ENCODE assay signal across 8 cellular contexts in genomic region chr11:122697636-122698167, GRCh38. TPM values are rescaled to one million over a fixed set of nuclear protein-coding genes. Genes with fewer than 3 reads are reported as not detected.
DNase-seq lines count a peak whose midpoint lies in the region; ATAC-seq and TF ChIP-seq lines count a peak whose summit lies in the region.

No MANE protein-coding gene starts in this region.

- H3K23ac ChIP-seq in neuronal stem cell (ENCODE audit: low read depth, low read length, poor library complexity): no peak overlapping the region

- no CpG with 5 or more reads among the region's 8 CpGs for WGBS in neuronal stem cell (ENCODE audit: extremely low coverage in 2 of 2, insufficient read length in 2 of 2, insufficient replicate concordance in 1 of 2), 2 donors

- no peak overlapping the region for H3K4me2 ChIP-seq in neural progenitor cell
- H3K4me2 ChIP-seq in neuronal stem cell (ENCODE audit: insufficient read depth, low read length, poor library complexity, severe bottlenecking): no peak overlapping the region

- H2BK5ac ChIP-seq in neuronal stem cell (ENCODE audit: low read length): no peak overlapping the region

- no peaks in the 10 kb centered on the region for H3F3A ChIP-seq in neural progenitor cell (ENCODE audit: low read depth)

- no peaks in the 10 kb centered on the region for H3K79me2 ChIP-seq in neural progenitor cell (ENCODE audit: low read depth)

- no peak overlapping the region for H3K18ac ChIP-seq in neuronal stem cell (ENCODE audit: low read length)

- no peaks in the 10 kb centered on the region for H3K36me3 Mint-ChIP-seq in activated T-helper 17 cell treated with anti-CD3 and anti-CD28 coated beads, Interleukin-2, amount 50 U/mL, for 72 hours (ENCODE audit: low read depth)
- peaks cover 7% of the 10 kb centered on the region for H3K36me3 Mint-ChIP-seq in neural progenitor cell

- no peaks in the 10 kb centered on the region for H3K79me1 ChIP-seq in neuronal stem cell (ENCODE audit: low read depth, low read length)

- H4K8ac ChIP-seq in neuronal stem cell (ENCODE audit: low read depth, low read length): no peak overlapping the region

- in situ Hi-C loops in GM13976 (cut with MboI; ENCODE audit: low sequenced_read_pairs, unreplicated experiment): no loop called here

- no peaks in the 10 kb centered on the region for H3K36me3 ChIP-seq in neural progenitor cell
- no peaks in the 10 kb centered on the region for H3K36me3 ChIP-seq in neuronal stem cell (replicated peaks in 1 of 2; ENCODE audit: control insufficient read depth in 2 of 2, insufficient read depth in 2 of 2, low read length in 2 of 2)

- H3K4me3 ChIP-seq in neural progenitor cell: no peak overlapping the region
- no peak overlapping the region for H3K4me3 ChIP-seq in neuronal stem cell (ENCODE audit: low read length in 2 of 2)

- TF ChIP-seq CTCF in GM13976 (IDR thresholded peaks at IDR 0.05; ENCODE audit: borderline replicate concordance, control extremely low read depth, extremely low read depth, insufficient read depth, missing control alignments): no peak
- no peak for TF ChIP-seq CTCF in neural progenitor cell (IDR thresholded peaks at IDR 0.05)

- no peak overlapping the region for H2AFZ ChIP-seq in neural progenitor cell (replicated peaks)
- H2AFZ ChIP-seq in neuronal stem cell (ENCODE audit: low read length): no peak overlapping the region

- no peak overlapping the region for H3K4ac ChIP-seq in neuronal stem cell (ENCODE audit: low read length)

- DNase-seq in GM13976 (ENCODE audit: low spot score) (peak; percentile 75), M059J (ENCODE audit: low read depth) (peak; percentile 58), neural progenitor cell (ENCODE audit: low spot score) (no peak), NCI-H1092 treated with DMSO at 0.1 percent for 48 hours (lab: John Stamatoyannopoulos, UW) (no peak), neuronal stem cell (ENCODE audit: low spot score) (no peak), hypothalamus (lab: John Stamatoyannopoulos, UW) (no peak)

- H3K27me3 ChIP-seq in neural progenitor cell (no peaks in the 10 kb centered on the region), neuronal stem cell (ENCODE audit: control insufficient read depth in 3 of 3, insufficient read depth in 3 of 3, low read depth in 1 of 3, low read length in 3 of 3) (no peaks in the 10 kb centered on the region)

- H3K27me3 Mint-ChIP-seq in activated T-helper 17 cell treated with anti-CD3 and anti-CD28 coated beads, Interleukin-2, amount 50 U/mL, for 72 hours: no peaks in the 10 kb centered on the region
- H3K27me3 Mint-ChIP-seq in neural progenitor cell (ENCODE audit: insufficient read depth, low read depth): peaks cover 3% of the 10 kb centered on the region

- H3K9me3 ChIP-seq in neural progenitor cell (ENCODE audit: low read depth): no peaks in the 10 kb centered on the region
- H3K9me3 ChIP-seq in neuronal stem cell (replicated peaks in 1 of 2; ENCODE audit: control insufficient read depth in 2 of 2, insufficient read depth in 1 of 2, low read depth in 1 of 2, low read length in 2 of 2): no peaks in the 10 kb centered on the region

- H3K27ac ChIP-seq in neural progenitor cell (no peak overlapping the region), neuronal stem cell (replicated peaks; ENCODE audit: low read length) (no peak overlapping the region)

- no peak overlapping the region for H3K14ac ChIP-seq in neuronal stem cell (ENCODE audit: low read length)

- ATAC-seq in GM21737 (IDR thresholded peaks at IDR 0.05; ENCODE audit: unreplicated experiment): peak; percentile 79
- peak; percentile 77 for ATAC-seq in activated T-helper 17 cell treated with anti-CD3 and anti-CD28 coated beads, Interleukin-2, amount 50 U/mL, for 72 hours (replicated peaks)

- H3K27ac Mint-ChIP-seq in activated T-helper 17 cell treated with anti-CD3 and anti-CD28 coated beads, Interleukin-2, amount 50 U/mL, for 72 hours: peak overlapping the region; percentile 58
- peak overlapping the region; percentile 18 for H3K27ac Mint-ChIP-seq in neural progenitor cell

- H3K4me1 ChIP-seq in neural progenitor cell: no peaks in the 10 kb centered on the region
- H3K4me1 ChIP-seq in neuronal stem cell (ENCODE audit: control insufficient read depth in 2 of 2, insufficient read depth in 1 of 2, low read depth in 1 of 2, low read length in 2 of 2): no peaks in the 10 kb centered on the region

- H2BK12ac ChIP-seq in neuronal stem cell (ENCODE audit: low read length): no peak overlapping the region

- H3K9ac ChIP-seq in neural progenitor cell: no peak overlapping the region
- H3K9ac ChIP-seq in neuronal stem cell (ENCODE audit: low read depth, low read length, poor library complexity): no peak overlapping the region

- H3K4me3 Mint-ChIP-seq in activated T-helper 17 cell treated with anti-CD3 and anti-CD28 coated beads, Interleukin-2, amount 50 U/mL, for 72 hours: peak overlapping the region; percentile 66
- no peak overlapping the region for H3K4me3 Mint-ChIP-seq in neural progenitor cell

- H2AK5ac ChIP-seq in neuronal stem cell (ENCODE audit: low read depth, low read length): no peak overlapping the region

- H2BK120ac ChIP-seq in neuronal stem cell (ENCODE audit: low read depth, low read length): no peak overlapping the region

- no peaks in the 10 kb centered on the region for H3K9me3 Mint-ChIP-seq in activated T-helper 17 cell treated with anti-CD3 and anti-CD28 coated beads, Interleukin-2, amount 50 U/mL, for 72 hours
- no peaks in the 10 kb centered on the region for H3K9me3 Mint-ChIP-seq in neural progenitor cell

- no peaks in the 10 kb centered on the region for H4K20me1 ChIP-seq in neural progenitor cell (ENCODE audit: low read depth)

- H4K91ac ChIP-seq in neuronal stem cell (ENCODE audit: low read depth, low read length, poor library complexity): no peak overlapping the region

- H3K4me1 Mint-ChIP-seq in activated T-helper 17 cell treated with anti-CD3 and anti-CD28 coated beads, Interleukin-2, amount 50 U/mL, for 72 hours: peaks cover 34% of the 10 kb centered on the region
- H3K4me1 Mint-ChIP-seq in neural progenitor cell: peaks cover 13% of the 10 kb centered on the region

- no peak overlapping the region for H2BK15ac ChIP-seq in neuronal stem cell (ENCODE audit: low read length)

RNA-seq across cellular contexts. Expression of gene UBASH3B, which starts 42.2 kb away (rescaled TPM):
- 14.9 and 19.3 TPM in 2 replicates for total RNA-seq in M059J (2014; rRNA removed; shearing (Covaris generic))
- total RNA-seq in activated T-helper 17 cell treated with anti-CD3 and anti-CD28 coated beads, Interleukin-2, amount 50 U/mL, for 72 hours: 10 to 100 TPM in 1 of 2 donors, 1 to 10 TPM in 1; 7.0 to 10.6 TPM
- total RNA-seq in neural progenitor cell (ENCODE audit: low replicate concordance): 2.0 and 5.5 TPM in 2 replicates
- 3.4 TPM for polyA plus RNA-seq in neuronal stem cell (2013, experiment 1 of 2)
- 3.6 TPM for polyA plus RNA-seq in neuronal stem cell (2013, experiment 2 of 2)

Comparison
In these comparisons a context has a peak if more than half of its experiments do, and no peak if none do; other contexts are left out.
1. DNase-seq: peak in GM13976 (single experiment) and M059J (single experiment); none in neural progenitor cell (single experiment), NCI-H1092 treated with DMSO at 0.1 percent for 48 hours (single experiment), neuronal stem cell (single experiment) and hypothalamus (0 of 51).